9 cellular contexts compared by ENCODE assay signal in the genomic region with DNA sequence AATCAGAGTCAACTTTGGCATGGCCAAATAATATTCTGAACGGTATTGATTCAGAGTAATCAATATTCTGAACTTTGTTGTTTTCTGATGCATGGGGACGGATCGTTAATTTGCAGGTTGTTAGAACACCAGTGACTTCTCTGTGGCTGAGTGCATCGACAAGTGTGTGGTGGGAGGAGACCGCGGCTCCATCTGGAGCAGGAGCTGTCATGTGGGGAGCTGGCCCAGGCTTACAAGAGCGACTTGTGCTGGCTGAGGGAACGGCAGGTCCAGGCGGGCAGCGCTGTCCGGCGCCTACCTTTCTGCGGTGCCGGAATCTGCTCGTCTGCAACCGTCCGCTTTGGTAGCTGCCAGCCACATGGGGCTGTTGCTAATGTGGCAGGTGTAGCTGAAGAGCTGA. TPM values are rescaled to one million over a fixed set of nuclear protein-coding genes. Genes with fewer than 3 reads are reported as not detected.
DNase-seq lines count a peak whose midpoint lies in the region; TF ChIP-seq lines count a peak whose summit lies in the region.
"Not testable (repeated sequence)": the region's sequence is repeated elsewhere in the genome, so short reads cannot be mapped to it uniquely, and the experiment has no call there.
"Had no signal": no experiment of that assay in that cellular context is flagged by ENCODE, and none has a peak within 500 bp of the region (broad histone marks: within the 10 kb centered on the region; RNA-seq: fewer than 3 reads in every experiment).

No MANE protein-coding gene starts in this region.

- H3K27ac Mint-ChIP-seq in HFFc6 = peak overlapping the region; percentile 42; the same call in 1 of the 2 replicates
- peak overlapping the region; percentile 9 for H3K27ac Mint-ChIP-seq in activated T-helper 1 cell treated with anti-CD3 and anti-CD28 coated beads, Interleukin-12 subunit alpha, Interleukin-12 subunit beta, Interleukin-2, Interleukin-4 antibody, amounts not matched to agents 30 ng/mL and 10 ng/mL and 1 ng/mL, durations not matched to agents 14 hours and 24 hours and 36 hours

- not testable (repeated sequence) for H3K4me3 Mint-ChIP-seq in HFFc6; activated T-helper 1 cell treated with anti-CD3 and anti-CD28 coated beads, Interleukin-12 subunit alpha, Interleukin-12 subunit beta, Interleukin-2, Interleukin-4 antibody, amounts not matched to agents 30 ng/mL and 10 ng/mL and 1 ng/mL, durations not matched to agents 14 hours and 24 hours and 36 hours

- peaks cover 13% of the 10 kb centered on the region for H3K4me1 Mint-ChIP-seq in HFFc6 (ENCODE audit: low read depth)
- H3K4me1 Mint-ChIP-seq in activated T-helper 1 cell treated with anti-CD3 and anti-CD28 coated beads, Interleukin-12 subunit alpha, Interleukin-12 subunit beta, Interleukin-2, Interleukin-4 antibody, amounts not matched to agents 30 ng/mL and 10 ng/mL and 1 ng/mL, durations not matched to agents 14 hours and 24 hours and 36 hours (ENCODE audit: low read depth) = peaks cover 17% of the 10 kb centered on the region

- H3K9me3 Mint-ChIP-seq in HFFc6; activated T-helper 1 cell treated with anti-CD3 and anti-CD28 coated beads, Interleukin-12 subunit alpha, Interleukin-12 subunit beta, Interleukin-2, Interleukin-4 antibody, amounts not matched to agents 30 ng/mL and 10 ng/mL and 1 ng/mL, durations not matched to agents 14 hours and 24 hours and 36 hours: not testable (repeated sequence)

- peaks cover 47% of the 10 kb centered on the region for H3K36me3 Mint-ChIP-seq in HFFc6 (ENCODE audit: low read depth)
- peaks cover 53% of the 10 kb centered on the region for H3K36me3 Mint-ChIP-seq in activated T-helper 1 cell treated with anti-CD3 and anti-CD28 coated beads, Interleukin-12 subunit alpha, Interleukin-12 subunit beta, Interleukin-2, Interleukin-4 antibody, amounts not matched to agents 30 ng/mL and 10 ng/mL and 1 ng/mL, durations not matched to agents 14 hours and 24 hours and 36 hours (ENCODE audit: low read depth)

- peak; percentile 80 for DNase-seq in Ammon's horn (ENCODE audit: low spot score)
- not testable (repeated sequence) for DNase-seq in HFFc6; activated T-helper 1 cell treated with anti-CD3 and anti-CD28 coated beads, Interleukin-12 subunit alpha, Interleukin-12 subunit beta, Interleukin-2, Interleukin-4 antibody, amounts not matched to agents 30 ng/mL and 10 ng/mL and 1 ng/mL, durations not matched to agents 14 hours and 24 hours and 36 hours (ENCODE audit: low spot score)
- peak; percentile 79 for DNase-seq in cerebellar cortex (ENCODE audit: low spot score)
- peak; percentile 69 for DNase-seq in globus pallidus (ENCODE audit: low spot score)
- peak; percentile 40 for DNase-seq in pons (ENCODE audit: low spot score)
- DNase-seq in superior temporal gyrus (ENCODE audit: extremely low spot score) = peak; percentile 34

- not testable (repeated sequence) for H3K27me3 Mint-ChIP-seq in HFFc6 (ENCODE audit: insufficient read depth); activated T-helper 1 cell treated with anti-CD3 and anti-CD28 coated beads, Interleukin-12 subunit alpha, Interleukin-12 subunit beta, Interleukin-2, Interleukin-4 antibody, amounts not matched to agents 30 ng/mL and 10 ng/mL and 1 ng/mL, durations not matched to agents 14 hours and 24 hours and 36 hours (ENCODE audit: insufficient read depth)

- intact Hi-C loops in activated T-helper 1 cell treated with anti-CD3 and anti-CD28 coated beads, Interleukin-12 subunit alpha, Interleukin-12 subunit beta, Interleukin-2, Interleukin-4 antibody, amounts not matched to agents 30 ng/mL and 10 ng/mL and 1 ng/mL, durations not matched to agents 14 hours and 24 hours and 36 hours (cut with micrococcal nuclease) = not testable (repeated sequence)

- not testable (repeated sequence) for TF ChIP-seq CTCF in HFFc6 (IDR thresholded peaks at IDR 0.05)

RNA-seq across cellular contexts. Expression of a gene that starts 9.3 kb away (rescaled TPM):
- total RNA-seq in HFFc6 (2021; fragmentation: NEBNext Ultra II Directional; extraction: Animal tissue kit (Norgen Biotek cat#: 25700)) = 100 to 1,000 TPM in 4 of 6 experiments, 10 to 100 TPM in 2; 92.5 to 114 (median 109) TPM
- 135 TPM in 2 replicates for total RNA-seq in activated T-helper 1 cell treated with anti-CD3 and anti-CD28 coated beads, Interleukin-12 subunit alpha, Interleukin-12 subunit beta, Interleukin-2, Interleukin-4 antibody, amounts not matched to agents 30 ng/mL and 10 ng/mL and 1 ng/mL, durations not matched to agents 14 hours and 24 hours and 36 hours

RNA-seq across cellular contexts. Expression of a gene that starts 9.4 kb away (rescaled TPM):
- total RNA-seq in HFFc6 (2021; fragmentation: NEBNext Ultra II Directional; extraction: Animal tissue kit (Norgen Biotek cat#: 25700)) = 1 to 10 TPM; 4.5 to 6.6 (median 6.2) TPM
- total RNA-seq in activated T-helper 1 cell treated with anti-CD3 and anti-CD28 coated beads, Interleukin-12 subunit alpha, Interleukin-12 subunit beta, Interleukin-2, Interleukin-4 antibody, amounts not matched to agents 30 ng/mL and 10 ng/mL and 1 ng/mL, durations not matched to agents 14 hours and 24 hours and 36 hours = 9.5 and 10.9 TPM in 2 replicates

RNA-seq across cellular contexts. Expression of a gene that starts 36.1 kb away (rescaled TPM):
- not detected for total RNA-seq in HFFc6 (2021; fragmentation: NEBNext Ultra II Directional; extraction: Animal tissue kit (Norgen Biotek cat#: 25700))
- total RNA-seq in activated T-helper 1 cell treated with anti-CD3 and anti-CD28 coated beads, Interleukin-12 subunit alpha, Interleukin-12 subunit beta, Interleukin-2, Interleukin-4 antibody, amounts not matched to agents 30 ng/mL and 10 ng/mL and 1 ng/mL, durations not matched to agents 14 hours and 24 hours and 36 hours = not detected in 2 replicates
- total RNA-seq: CD8-positive, alpha-beta memory T cell; Daoy had no signal

RNA-seq across cellular contexts. Expression of a gene that starts 44.1 kb away (rescaled TPM):
- 100 to 1,000 TPM in 3 of 6 experiments, 10 to 100 TPM in 3; 89.5 to 108 (median 99.1) TPM for total RNA-seq in HFFc6 (2021; fragmentation: NEBNext Ultra II Directional; extraction: Animal tissue kit (Norgen Biotek cat#: 25700))
- 117 and 118 TPM in 2 replicates for total RNA-seq in activated T-helper 1 cell treated with anti-CD3 and anti-CD28 coated beads, Interleukin-12 subunit alpha, Interleukin-12 subunit beta, Interleukin-2, Interleukin-4 antibody, amounts not matched to agents 30 ng/mL and 10 ng/mL and 1 ng/mL, durations not matched to agents 14 hours and 24 hours and 36 hours
